In genomic region chr13:49655906-49656305, GRCh38 we compare ENCODE assay signal across 1 cellular context.
TF ChIP-seq lines count a peak whose summit lies in the region.

No MANE protein-coding gene starts in this region.

TF ChIP-seq in SK-N-SH treated with all-trans-retinoic acid at 6 μM for 48 hours, 23 proteins besides CTCF, POLR2A, EP300 and RAD21 (continued from another document):
- no peak for TF ChIP-seq POU6F1 (CRISPR knock-in tag; IDR thresholded peaks at IDR 0.05; ENCODE audit: borderline replicate concordance, low read depth)
- TF ChIP-seq TCF4 (CRISPR knock-in tag; IDR thresholded peaks at IDR 0.05; ENCODE audit: borderline replicate concordance): no peak
- no peak for TF ChIP-seq ZNF565 (CRISPR knock-in tag; conservative IDR thresholded peaks at IDR 0.05; ENCODE audit: low read depth)
- TF ChIP-seq BACH2 (CRISPR knock-in tag; IDR thresholded peaks at IDR 0.05; ENCODE audit: borderline replicate concordance): no peak
- TF ChIP-seq CSDC2 (CRISPR knock-in tag; IDR thresholded peaks at IDR 0.05): no peak
- no peak for TF ChIP-seq CREB5 (CRISPR knock-in tag; IDR thresholded peaks at IDR 0.05; ENCODE audit: low read depth)
- no peak for TF ChIP-seq ARNTL (CRISPR knock-in tag; IDR thresholded peaks at IDR 0.05; ENCODE audit: borderline replicate concordance, low read depth)
- no peak for TF ChIP-seq ESRRG (CRISPR knock-in tag; IDR thresholded peaks at IDR 0.05)
- TF ChIP-seq ZNF8 (CRISPR knock-in tag; IDR thresholded peaks at IDR 0.05): no peak
- TF ChIP-seq TSHZ2 (CRISPR knock-in tag; IDR thresholded peaks at IDR 0.05): no peak
- TF ChIP-seq PPARA (CRISPR knock-in tag; IDR thresholded peaks at IDR 0.05; ENCODE audit: borderline replicate concordance): no peak
- no peak for TF ChIP-seq SNAI2 (CRISPR knock-in tag; IDR thresholded peaks at IDR 0.05)
- no peak for TF ChIP-seq TOX (CRISPR knock-in tag; IDR thresholded peaks at IDR 0.05; ENCODE audit: borderline replicate concordance)
- TF ChIP-seq RARB (CRISPR knock-in tag; IDR thresholded peaks at IDR 0.05): no peak
- no peak for TF ChIP-seq GLIS3 (CRISPR knock-in tag; IDR thresholded peaks at IDR 0.05)
